11 cellular contexts compared by ENCODE assay signal in the genomic region with DNA sequence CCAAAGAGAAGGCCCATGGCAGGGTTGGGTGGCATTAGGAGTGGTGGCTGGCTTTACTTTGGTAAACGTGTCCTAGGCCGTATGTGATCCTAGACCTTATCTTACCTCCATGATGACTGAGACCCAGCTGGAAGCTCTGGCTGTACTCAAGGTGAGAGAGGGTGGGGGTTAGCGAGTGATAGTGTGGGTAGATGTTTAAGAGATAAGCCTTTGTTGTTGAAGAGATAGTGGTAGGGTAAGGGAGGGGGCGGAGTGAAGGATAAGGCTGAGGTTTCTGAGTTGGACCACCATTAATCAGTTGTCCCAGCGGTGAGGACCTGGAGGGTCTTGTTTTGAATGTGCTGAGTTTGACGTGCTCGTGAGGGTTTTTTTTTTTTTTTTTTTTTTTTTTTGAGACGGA.
DNase-seq lines count a peak whose midpoint lies in the region; FAIRE-seq and TF ChIP-seq lines count a peak whose summit lies in the region.
"Had no signal": no experiment of that assay in that cellular context is flagged by ENCODE, and none has a peak within 500 bp of the region (broad histone marks: within the 10 kb centered on the region; RNA-seq: fewer than 3 reads in every experiment).

No MANE protein-coding gene starts in this region.

- H3K4me1 ChIP-seq in hepatocyte (ENCODE audit: insufficient read depth) (peaks cover 29% of the 10 kb centered on the region), stomach (peaks cover 53 to 94% (median 80%) of the 10 kb centered on the region in 4 donors)

- no peaks in the 10 kb centered on the region for H3K9me3 ChIP-seq in hepatocyte (ENCODE audit: low read depth)
- no peaks in the 10 kb centered on the region for H3K9me3 ChIP-seq in stomach
- H3K9me3 ChIP-seq: upper lobe of right lung had no signal

- no peak for FAIRE-seq in frontal cortex (lab: Jason Lieb, UNC)
- FAIRE-seq: endothelial cell of umbilical vein had no signal

- H3K4me3 ChIP-seq in hepatocyte (no peak overlapping the region), stomach (no peak overlapping the region)
- H3K4me3 ChIP-seq: upper lobe of right lung had no signal

- H3K4me2 ChIP-seq in hepatocyte: no peak overlapping the region

- H3K36me3 ChIP-seq in hepatocyte (replicated peaks; ENCODE audit: insufficient read depth, low read depth): no peaks in the 10 kb centered on the region
- no peaks in the 10 kb centered on the region for H3K36me3 ChIP-seq in stomach
- H3K36me3 ChIP-seq: upper lobe of right lung had no signal

- 69% methylated on average over 8 of the region's 8 CpGs for WGBS in hepatocyte (ENCODE audit: low lambda C conversion rate, missing lambda C conversion rate)
- WGBS in stomach, 5 donors: 71 to 84% (median 79%) methylated on average over 7 to 8 of the region's 8 CpGs

- H4K20me1 ChIP-seq in hepatocyte (ENCODE audit: insufficient read depth, poor library complexity, severe bottlenecking): no peaks in the 10 kb centered on the region

- no peak for TF ChIP-seq EP300 in stomach (IDR thresholded peaks at IDR 0.05)

- no peak overlapping the region for H3K27ac Mint-ChIP-seq in activated CD4-positive, alpha-beta T cell treated with anti-CD3 and anti-CD28 coated beads, Interleukin-2, amount 10 ng/mL, durations not matched to agents 7 days and 5 days
- peak overlapping the region; percentile 34 for H3K27ac Mint-ChIP-seq in activated CD4-positive, alpha-beta T cell treated with anti-CD3 and anti-CD28 coated beads, Interleukin-2, amount 10 ng/mL, durations not matched to agents 24 days and 14 days

- TF ChIP-seq POLR2A in stomach (IDR thresholded peaks at IDR 0.05): no peak

- H3K4me1 Mint-ChIP-seq in activated CD4-positive, alpha-beta T cell treated with anti-CD3 and anti-CD28 coated beads, Interleukin-2, amount 10 ng/mL, durations not matched to agents 7 days and 5 days: peaks cover 47% of the 10 kb centered on the region
- peaks cover 54% of the 10 kb centered on the region for H3K4me1 Mint-ChIP-seq in activated CD4-positive, alpha-beta T cell treated with anti-CD3 and anti-CD28 coated beads, Interleukin-2, amount 10 ng/mL, durations not matched to agents 24 days and 14 days

- H3K4me3 Mint-ChIP-seq in activated CD4-positive, alpha-beta T cell treated with anti-CD3 and anti-CD28 coated beads, Interleukin-2, amount 10 ng/mL, durations not matched to agents 7 days and 5 days: no peak overlapping the region
- peak overlapping the region; percentile 8 for H3K4me3 Mint-ChIP-seq in activated CD4-positive, alpha-beta T cell treated with anti-CD3 and anti-CD28 coated beads, Interleukin-2, amount 10 ng/mL, durations not matched to agents 24 days and 14 days

- POLR2A ChIA-PET in activated CD4-positive, alpha-beta T cell treated with anti-CD3 and anti-CD28 coated beads, Interleukin-2, amount 10 ng/mL, durations not matched to agents 7 days and 5 days (lab: Charles Lee): no interaction called here

- peak; percentile 60 for DNase-seq in activated CD4-positive, alpha-beta T cell treated with anti-CD3 and anti-CD28 coated beads for 48 hours
- no peak for DNase-seq in activated CD4-positive, alpha-beta T cell treated with anti-CD3 and anti-CD28 coated beads, Interleukin-2, amount 10 ng/mL, durations not matched to agents 7 days and 5 days
- no peak for DNase-seq in activated CD4-positive, alpha-beta T cell treated with anti-CD3 and anti-CD28 coated beads, Interleukin-2, amount 10 ng/mL, durations not matched to agents 24 days and 14 days
- no peak for DNase-seq in hepatocyte (ENCODE audit: low spot score)
- DNase-seq in stimulated activated CD8-positive, alpha-beta memory T cell treated with anti-CD3 and anti-CD28 coated beads, Interleukin-4, amount 100 ng/mL, for 48 hours: peak; percentile 67
- no peak for DNase-seq in stomach
- no peak for DNase-seq in amygdala (lab: John Stamatoyannopoulos, UW)
- no peak for DNase-seq in frontal cortex (ENCODE audit: low spot score in 2 of 2)
- DNase-seq: NCI-H2171 treated with DMSO at 0.1 percent for 48 hours, upper lobe of right lung had no signal

- H3K9me3 Mint-ChIP-seq in activated CD4-positive, alpha-beta T cell treated with anti-CD3 and anti-CD28 coated beads, Interleukin-2, amount 10 ng/mL, durations not matched to agents 7 days and 5 days: peaks cover 2% of the 10 kb centered on the region
- H3K9me3 Mint-ChIP-seq in activated CD4-positive, alpha-beta T cell treated with anti-CD3 and anti-CD28 coated beads, Interleukin-2, amount 10 ng/mL, durations not matched to agents 24 days and 14 days: peaks cover 3% of the 10 kb centered on the region

- H3K9me2 ChIP-seq in hepatocyte (replicated peaks; ENCODE audit: insufficient read depth): no peaks in the 10 kb centered on the region

- no peaks in the 10 kb centered on the region for H3K27me3 Mint-ChIP-seq in activated CD4-positive, alpha-beta T cell treated with anti-CD3 and anti-CD28 coated beads, Interleukin-2, amount 10 ng/mL, durations not matched to agents 7 days and 5 days
- no peaks in the 10 kb centered on the region for H3K27me3 Mint-ChIP-seq in activated CD4-positive, alpha-beta T cell treated with anti-CD3 and anti-CD28 coated beads, Interleukin-2, amount 10 ng/mL, durations not matched to agents 24 days and 14 days

- intact Hi-C loops in activated CD4-positive, alpha-beta T cell treated with anti-CD3 and anti-CD28 coated beads, Interleukin-2, amount 10 ng/mL, durations not matched to agents 24 days and 14 days (cut with micrococcal nuclease): no loop called here
- intact Hi-C loops in stomach (cut with DNase I; ENCODE audit: low total_unique reads): loop anchor here (5.0 kb wide), 1 partner anchor 74 kb away; no protein-coding TSS in a partner anchor

- CTCF ChIA-PET in activated CD4-positive, alpha-beta T cell treated with anti-CD3 and anti-CD28 coated beads, Interleukin-2, amount 10 ng/mL, durations not matched to agents 7 days and 5 days (lab: Charles Lee): no interaction called here

- H3K27me3 ChIP-seq in hepatocyte (no peaks in the 10 kb centered on the region), stomach (no peaks in the 10 kb centered on the region)
- H3K27me3 ChIP-seq: upper lobe of right lung had no signal

- H3K36me3 Mint-ChIP-seq in activated CD4-positive, alpha-beta T cell treated with anti-CD3 and anti-CD28 coated beads, Interleukin-2, amount 10 ng/mL, durations not matched to agents 7 days and 5 days (ENCODE audit: low read depth): peaks cover 3% of the 10 kb centered on the region
- peaks cover 6% of the 10 kb centered on the region for H3K36me3 Mint-ChIP-seq in activated CD4-positive, alpha-beta T cell treated with anti-CD3 and anti-CD28 coated beads, Interleukin-2, amount 10 ng/mL, durations not matched to agents 24 days and 14 days (ENCODE audit: low read depth)

- peaks cover 76% of the 10 kb centered on the region for H3K79me2 ChIP-seq in hepatocyte

- no peak overlapping the region for H2AFZ ChIP-seq in hepatocyte

- H3K27ac ChIP-seq in hepatocyte (peak overlapping the region; percentile 97), stomach (peak overlapping the region in 2 of 5 donors; percentile 11 to 89)

- no peak for TF ChIP-seq CTCF in hepatocyte (IDR thresholded peaks at IDR 0.05; ENCODE audit: poor library complexity)
- no peak for TF ChIP-seq CTCF in stomach (IDR thresholded peaks at IDR 0.05)

Comparison
In these comparisons a context has a peak if more than half of its experiments do, and no peak if none do; other contexts are left out.
1. DNase-seq: peak in activated CD4-positive, alpha-beta T cell treated with anti-CD3 and anti-CD28 coated beads for 48 hours (single experiment) and stimulated activated CD8-positive, alpha-beta memory T cell treated with anti-CD3 and anti-CD28 coated beads, Interleukin-4, amount 100 ng/mL, for 48 hours (single experiment); none in activated CD4-positive, alpha-beta T cell treated with anti-CD3 and anti-CD28 coated beads, Interleukin-2, amount 10 ng/mL, durations not matched to agents 7 days and 5 days (single experiment), activated CD4-positive, alpha-beta T cell treated with anti-CD3 and anti-CD28 coated beads, Interleukin-2, amount 10 ng/mL, durations not matched to agents 24 days and 14 days (single experiment), hepatocyte (single experiment), stomach (single experiment), amygdala (0 of 56) and frontal cortex (0 of 2).